Comparison of ENCODE assay signal across 19 cellular contexts in genomic region chr3:150267288-150267687, GRCh38.
A peak's percentile ranks its signal among the peaks of the same experiment; 100 is the strongest.
DNase-seq lines count a peak whose midpoint lies in the region; ATAC-seq and TF ChIP-seq lines count a peak whose summit lies in the region.
"Had no signal": no experiment of that assay in that cellular context is flagged by ENCODE, and none has a peak within 500 bp of the region (broad histone marks: within the 10 kb centered on the region; RNA-seq: fewer than 3 reads in every experiment).

No MANE protein-coding gene starts in this region.

- ATAC-seq in IMR-90 (ENCODE audit: low read depth) = no peak
- ATAC-seq in lower lobe of right lung = no peak
- ATAC-seq: CD8-positive, alpha-beta T cell had no signal

- in situ Hi-C loops in IMR-90 (cut with MboI; ENCODE audit: low sequenced_read_pairs) = no loop called here

- H3K27ac ChIP-seq in IMR-90 (ENCODE audit: insufficient read depth, low read length) (no peak overlapping the region), liver (ENCODE audit: low read depth in 1 of 2, low read length in 2 of 2) (peak overlapping the region; percentile 39 to 59), lower lobe of right lung (no peak overlapping the region)
- H3K27ac ChIP-seq: 22Rv1, BLaER1, C4-2B had no signal

- H3K14ac ChIP-seq in IMR-90 (replicated peaks; ENCODE audit: low read depth, low read length) = no peak overlapping the region

- no TSS peak for BruUV-seq in IMR-90 (replicated peaks; lab: Mats Ljungman, UMichigan)

- peaks cover 6% of the 10 kb centered on the region for H3K27me3 Mint-ChIP-seq in nephron progenitor cell (ENCODE audit: low read depth, poor library complexity)

- TF ChIP-seq CTCF in IMR-90 (conservative IDR thresholded peaks at IDR 0.05; ENCODE audit: low read depth, low read length) (no peak), liver (IDR thresholded peaks at IDR 0.05; ENCODE audit: low read depth, low read length, missing input control) (no peak), nephron progenitor cell (IDR thresholded peaks at IDR 0.05) (no peak), lower lobe of right lung (IDR thresholded peaks at IDR 0.05) (no peak)

- peaks cover 5% of the 10 kb centered on the region for H3K4me1 ChIP-seq in IMR-90 (ENCODE audit: control insufficient read depth, insufficient read depth, low read length)
- peaks cover 2 to 21% (median 5%) of the 10 kb centered on the region in 4 donors for H3K4me1 ChIP-seq in liver (ENCODE audit: control insufficient read depth in 4 of 4, insufficient read depth in 4 of 4, low read length in 3 of 4)
- no peaks in the 10 kb centered on the region for H3K4me1 ChIP-seq in lower lobe of right lung
- H3K4me1 ChIP-seq: BLaER1 had no signal

- dilution Hi-C loops in IMR-90 (cut with HindIII; ENCODE audit: low sequenced_read_pairs, unreplicated experiment) = no loop called here

- H3K4me1 Mint-ChIP-seq in nephron progenitor cell = peaks cover 79% of the 10 kb centered on the region
- H3K4me1 Mint-ChIP-seq: CD4-positive, CD25-positive, alpha-beta regulatory T cell had no signal

- H4K20me1 ChIP-seq in IMR-90 (ENCODE audit: insufficient read depth, low read length) = no peaks in the 10 kb centered on the region
- H4K20me1 ChIP-seq: BLaER1 had no signal

- H3K9me3 ChIP-seq in IMR-90 (ENCODE audit: control insufficient read depth, insufficient read depth, low read length) (no peaks in the 10 kb centered on the region), liver (ENCODE audit: control insufficient read depth in 4 of 4, low read length in 3 of 4) (no peaks in the 10 kb centered on the region), lower lobe of right lung (no peaks in the 10 kb centered on the region)
- H3K9me3 ChIP-seq: BLaER1, Caco-2, HAP-1 had no signal

- H4K8ac ChIP-seq in IMR-90 (ENCODE audit: low read depth in 2 of 2, low read length in 2 of 2) = no peak overlapping the region

- no peak overlapping the region for H2AFZ ChIP-seq in IMR-90 (replicated peaks; ENCODE audit: low read length, poor library complexity)

- H3K4me3 ChIP-seq in IMR-90 (ENCODE audit: insufficient read depth, low read depth, low read length) (no peak overlapping the region), liver (ENCODE audit: low read depth in 1 of 3, low read length in 3 of 3) (no peak overlapping the region), lower lobe of right lung (no peak overlapping the region)
- H3K4me3 ChIP-seq: BLaER1, HAP-1 had no signal

- peak overlapping the region; percentile 25 for H3K27ac Mint-ChIP-seq in nephron progenitor cell
- H3K27ac Mint-ChIP-seq: B cell; CD4-positive, CD25-positive, alpha-beta regulatory T cell; CD8-positive, alpha-beta T cell; HFFc6 had no signal

- no peaks in the 10 kb centered on the region for H3K79me1 ChIP-seq in IMR-90 (ENCODE audit: low read depth in 1 of 2, low read length in 2 of 2)

- no peak overlapping the region for H3K9ac ChIP-seq in IMR-90 (ENCODE audit: low read depth, low read length)
- H3K9ac ChIP-seq in liver (ENCODE audit: low read depth in 1 of 2, low read length in 2 of 2) = no peak overlapping the region
- H3K9ac ChIP-seq: BLaER1 had no signal

- no peak overlapping the region; the same call in 2 of the 3 replicates for H2BK15ac ChIP-seq in IMR-90 (ENCODE audit: low read depth, low read length)

- no peak for TF ChIP-seq RAD21 in IMR-90 (IDR thresholded peaks at IDR 0.05; ENCODE audit: low read length)
- TF ChIP-seq RAD21 in liver (IDR thresholded peaks at IDR 0.05) = peak in 1 of 2 donors; percentile 53

- no peak overlapping the region for H3K23ac ChIP-seq in IMR-90 (ENCODE audit: low read depth, low read length)

- peaks cover 19% of the 10 kb centered on the region for H3K36me3 Mint-ChIP-seq in nephron progenitor cell (ENCODE audit: low read depth)
- H3K36me3 Mint-ChIP-seq: CD4-positive, CD25-positive, alpha-beta regulatory T cell; CD8-positive, alpha-beta T cell had no signal

- no peaks in the 10 kb centered on the region for H3K36me3 ChIP-seq in IMR-90 (ENCODE audit: control insufficient read depth, insufficient read depth, low read length)
- H3K36me3 ChIP-seq in liver (ENCODE audit: control insufficient read depth in 4 of 4, insufficient read depth in 3 of 4, low read depth in 1 of 4, low read length in 3 of 4) = no peaks in the 10 kb centered on the region
- no peaks in the 10 kb centered on the region for H3K36me3 ChIP-seq in lower lobe of right lung
- H3K36me3 ChIP-seq: BLaER1, HAP-1 had no signal

- H2BK120ac ChIP-seq in IMR-90 (ENCODE audit: low read depth, low read length) = no peak overlapping the region

- H3K56ac ChIP-seq in IMR-90 (ENCODE audit: extremely low read depth, insufficient read depth, low read length) = no peak overlapping the region

- H4K91ac ChIP-seq in IMR-90 (ENCODE audit: insufficient read depth, low read depth, low read length) = peak overlapping the region; percentile 14; the same call in 1 of the 2 replicates

- no peak overlapping the region for H3K4ac ChIP-seq in IMR-90 (ENCODE audit: low read depth, low read length)

- H2AK5ac ChIP-seq in IMR-90 (ENCODE audit: low read depth, low read length) = peak overlapping the region; percentile 40; the same call in 1 of the 2 replicates

- CTCF ChIA-PET in IMR-90 (lab: Yijun Ruan, JAX) = no interaction called here

- H2AK9ac ChIP-seq in IMR-90 (replicated peaks; ENCODE audit: low read depth, low read length, poor library complexity) = no peak overlapping the region

- intact Hi-C loops in IMR-90 (cut with micrococcal nuclease) (no loop called here), lower lobe of right lung (cut with DNase I) (no loop called here)

- no peak overlapping the region for H2BK5ac ChIP-seq in IMR-90 (ENCODE audit: low read depth, low read length, poor library complexity, severe bottlenecking)

- POLR2A ChIA-PET in IMR-90 (lab: Charles Lee; ENCODE audit: unreplicated experiment) = interaction anchor here (0.6 kb wide), 1 partner anchor 142 kb away, joined by 7 read pairs; no protein-coding TSS in a partner anchor

- peaks cover 5% of the 10 kb centered on the region; the same call in 1 of the 2 replicates for H3K9me1 ChIP-seq in IMR-90 (ENCODE audit: insufficient read depth, low read length)

- H3K9me3 Mint-ChIP-seq in nephron progenitor cell = peaks cover 17% of the 10 kb centered on the region
- H3K9me3 Mint-ChIP-seq: CD8-positive, alpha-beta T cell; HFFc6 had no signal

- H2BK20ac ChIP-seq in IMR-90 (ENCODE audit: low read depth, low read length) = no peak overlapping the region

- no peak for TF ChIP-seq POLR2A in IMR-90 (IDR thresholded peaks at IDR 0.05; ENCODE audit: low read depth, low read length)

- DNase-seq in IMR-90 = no peak
- DNase-seq in left kidney (ENCODE audit: low read depth, low spot score) = peak; percentile 60
- no peak for DNase-seq in nephron progenitor cell
- no peak for DNase-seq in central memory CD4-positive, alpha-beta T cell
- DNase-seq in stimulated activated CD4-positive, alpha-beta T cell treated with anti-CD3 and anti-CD28 coated beads, Interleukin-2, amount 100 ng/mL, for 48 hours = no peak
- DNase-seq in lower lobe of right lung = no peak
- DNase-seq: Caco-2; CD4-positive, CD25-positive, alpha-beta regulatory T cell; CD8-positive, alpha-beta T cell; DMS153; DND-41; GOT3; HFFc6 had no signal

- H3K27me3 ChIP-seq in IMR-90 (ENCODE audit: control insufficient read depth, insufficient read depth, low read length) (no peaks in the 10 kb centered on the region), liver (ENCODE audit: control insufficient read depth in 4 of 4, insufficient read depth in 4 of 4, low read length in 3 of 4) (no peaks in the 10 kb centered on the region), lower lobe of right lung (ENCODE audit: low read depth) (no peaks in the 10 kb centered on the region)
- H3K27me3 ChIP-seq: BLaER1 had no signal

- H4K5ac ChIP-seq in IMR-90 (ENCODE audit: low read depth, low read length) = no peak overlapping the region

- no peak overlapping the region for H3K4me2 ChIP-seq in IMR-90 (ENCODE audit: low read depth, low read length)
- H3K4me2 ChIP-seq: BLaER1 had no signal

- no peak overlapping the region for H3K18ac ChIP-seq in IMR-90 (ENCODE audit: low read depth, low read length)

- peak overlapping the region; percentile 49 for H3K4me3 Mint-ChIP-seq in nephron progenitor cell
- H3K4me3 Mint-ChIP-seq: B cell; CD4-positive, CD25-positive, alpha-beta regulatory T cell; CD8-positive, alpha-beta T cell; HFFc6 had no signal

- whole genome bisulfite sequencing in IMR-90 (ENCODE audit: extremely low coverage in 2 of 2, insufficient read length in 1 of 2), 2 experiments = 100% methylated on average over 1 of the region's 2 CpGs; no CpG with 5 or more reads in 1 of the 2 experiments
- 52% methylated on average over 2 of the region's 2 CpGs for WGBS in liver

TF ChIP-seq in IMR-90, 13 proteins besides CTCF, POLR2A, EP300 and RAD21 (continues in another document):
- TF ChIP-seq SMC3 (IDR thresholded peaks at IDR 0.05; ENCODE audit: low read depth, low read length) (no peak), RFX5 (IDR thresholded peaks at IDR 0.05; ENCODE audit: low read depth, low read length) (no peak), RCOR1 (IDR thresholded peaks at IDR 0.05; ENCODE audit: insufficient replicate concordance, low read length) (no peak)
- TF ChIP-seq, protein P1, sequence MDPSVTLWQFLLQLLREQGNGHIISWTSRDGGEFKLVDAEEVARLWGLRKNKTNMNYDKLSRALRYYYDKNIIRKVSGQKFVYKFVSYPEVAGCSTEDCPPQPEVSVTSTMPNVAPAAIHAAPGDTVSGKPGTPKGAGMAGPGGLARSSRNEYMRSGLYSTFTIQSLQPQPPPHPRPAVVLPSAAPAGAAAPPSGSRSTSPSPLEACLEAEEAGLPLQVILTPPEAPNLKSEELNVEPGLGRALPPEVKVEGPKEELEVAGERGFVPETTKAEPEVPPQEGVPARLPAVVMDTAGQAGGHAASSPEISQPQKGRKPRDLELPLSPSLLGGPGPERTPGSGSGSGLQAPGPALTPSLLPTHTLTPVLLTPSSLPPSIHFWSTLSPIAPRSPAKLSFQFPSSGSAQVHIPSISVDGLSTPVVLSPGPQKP (IDR thresholded peaks at IDR 0.05; ENCODE audit: borderline replicate concordance, low read depth, low read length) = no peak

TF ChIP-seq in liver, 16 proteins besides CTCF, POLR2A, EP300 and RAD21 (continues in another document):
- TF ChIP-seq YY1 (IDR thresholded peaks at IDR 0.05) (no peak), EGR1 (IDR thresholded peaks at IDR 0.05; ENCODE audit: low read depth in 2 of 2) (no peak), FOXA2 (IDR thresholded peaks at IDR 0.05) (no peak), FOXA1 (IDR thresholded peaks at IDR 0.05) (no peak), RXRA (IDR thresholded peaks at IDR 0.05) (peak; percentile 65 to 76), JUND (IDR thresholded peaks at IDR 0.05) (no peak), GABPA (IDR thresholded peaks at IDR 0.05 in 1 of 2, conservative IDR thresholded peaks at IDR 0.05 in 1 of 2) (no peak), TAF1 (conservative IDR thresholded peaks at IDR 0.05) (peak; percentile 53), SP1 (IDR thresholded peaks at IDR 0.05) (peak; percentile 68), NR2F2 (IDR thresholded peaks at IDR 0.05) (no peak)
- TF ChIP-seq, protein P2, sequence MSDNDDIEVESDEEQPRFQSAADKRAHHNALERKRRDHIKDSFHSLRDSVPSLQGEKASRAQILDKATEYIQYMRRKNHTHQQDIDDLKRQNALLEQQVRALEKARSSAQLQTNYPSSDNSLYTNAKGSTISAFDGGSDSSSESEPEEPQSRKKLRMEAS (IDR thresholded peaks at IDR 0.05) = no peak

Comparison
In these comparisons a context has a peak if more than half of its experiments do, and no peak if none do; other contexts are left out.
1. H3K27ac ChIP-seq: peak in liver (2 of 2); none in IMR-90 (single experiment) and lower lobe of right lung (single experiment).